Comparison of ENCODE assay signal across 9 cellular contexts in genomic region chr12:2358986-2359658, GRCh38.
A peak's percentile ranks its signal among the peaks of the same experiment; 100 is the strongest.
DNase-seq lines count a peak whose midpoint lies in the region; ATAC-seq and TF ChIP-seq lines count a peak whose summit lies in the region.
"Had no signal": no experiment of that assay in that cellular context is flagged by ENCODE, and none has a peak within 500 bp of the region (broad histone marks: within the 10 kb centered on the region; RNA-seq: fewer than 3 reads in every experiment).

No MANE protein-coding gene starts in this region.

- H3K27ac ChIP-seq in AG04450 (ENCODE audit: low read depth, low read length) = peak overlapping the region; percentile 34
- H3K27ac ChIP-seq in body of pancreas = no peak overlapping the region

- TF ChIP-seq POLR2A in body of pancreas (IDR thresholded peaks at IDR 0.05) = no peak

- H3K4me3 Mint-ChIP-seq in brain (no peak overlapping the region), mesothelial cell of epicardium (no peak overlapping the region), progenitor cell of endocrine pancreas (ENCODE audit: low read depth) (no peak overlapping the region)
- H3K4me3 Mint-ChIP-seq: activated CD4-positive, alpha-beta memory T cell treated with anti-CD3 and anti-CD28 coated beads, Interleukin-2, amount 10 ng/mL, durations not matched to agents 7 days and 5 days had no signal

- no peaks in the 10 kb centered on the region for H3K4me1 ChIP-seq in body of pancreas

- H3K27me3 ChIP-seq in AG04450 (ENCODE audit: control insufficient read depth, insufficient read depth, low read length) (no peaks in the 10 kb centered on the region), body of pancreas (no peaks in the 10 kb centered on the region)

- no peak for DNase-seq in AG04450 (ENCODE audit: low read depth, low spot score)
- peak; percentile 20 for DNase-seq in HT1080 (ENCODE audit: low read depth)
- DNase-seq in mesothelial cell of epicardium (ENCODE audit: low spot score in 2 of 2, unreplicated experiment in 2 of 2) = no peak
- DNase-seq in body of pancreas = no peak
- no peak for DNase-seq in progenitor cell of endocrine pancreas (ENCODE audit: low spot score, unreplicated experiment)

- H3K4me3 ChIP-seq in AG04450 (ENCODE audit: low read depth, low read length) (no peak overlapping the region), body of pancreas (no peak overlapping the region)

- intact Hi-C loops in body of pancreas (cut with DNase I) = no loop called here

- H3K36me3 ChIP-seq in body of pancreas (replicated peaks in 1 of 2; ENCODE audit: insufficient read depth in 1 of 2, low read depth in 2 of 2) = no peaks in the 10 kb centered on the region

- H3K36me3 Mint-ChIP-seq in brain = no peaks in the 10 kb centered on the region
- no peaks in the 10 kb centered on the region for H3K36me3 Mint-ChIP-seq in mesothelial cell of epicardium
- no peaks in the 10 kb centered on the region for H3K36me3 Mint-ChIP-seq in progenitor cell of endocrine pancreas (ENCODE audit: insufficient read depth)

- peaks cover 2% of the 10 kb centered on the region for H3K27me3 Mint-ChIP-seq in brain
- no peaks in the 10 kb centered on the region for H3K27me3 Mint-ChIP-seq in mesothelial cell of epicardium (ENCODE audit: low read depth)
- peaks cover 27% of the 10 kb centered on the region for H3K27me3 Mint-ChIP-seq in progenitor cell of endocrine pancreas

- H3K9me3 ChIP-seq in AG04450 (ENCODE audit: control insufficient read depth, insufficient read depth, low read length) (no peaks in the 10 kb centered on the region; the same call in 1 of the 2 replicates), body of pancreas (no peaks in the 10 kb centered on the region)

- H3K9me3 Mint-ChIP-seq in brain = no peaks in the 10 kb centered on the region
- no peaks in the 10 kb centered on the region for H3K9me3 Mint-ChIP-seq in mesothelial cell of epicardium
- no peaks in the 10 kb centered on the region for H3K9me3 Mint-ChIP-seq in progenitor cell of endocrine pancreas (ENCODE audit: low read depth)
- H3K9me3 Mint-ChIP-seq: activated CD4-positive, alpha-beta memory T cell treated with anti-CD3 and anti-CD28 coated beads, Interleukin-2, amount 10 ng/mL, durations not matched to agents 7 days and 5 days had no signal

- ATAC-seq in activated CD4-positive, CD25-positive, alpha-beta regulatory T cell treated with anti-CD3 and anti-CD28 coated beads, Interleukin-2, amount 50 U/mL, for 24 hours = no peak
- ATAC-seq in HG03095 (IDR thresholded peaks at IDR 0.05; ENCODE audit: unreplicated experiment) (no peak), body of pancreas (no peak)

- POLR2A ChIA-PET in AG04450 (lab: Yijun Ruan, JAX) = no interaction called here

- H3K4me1 Mint-ChIP-seq in brain (peaks cover 56% of the 10 kb centered on the region), mesothelial cell of epicardium (peaks cover 27% of the 10 kb centered on the region), progenitor cell of endocrine pancreas (ENCODE audit: low read depth) (peaks cover 3% of the 10 kb centered on the region)

- CTCF ChIA-PET in AG04450 (lab: Charles Lee) = no interaction called here

- no peak for TF ChIP-seq CTCF in AG04450 (IDR thresholded peaks at IDR 0.05; ENCODE audit: low read depth, low read length)
- no peak for TF ChIP-seq CTCF in brain (conservative IDR thresholded peaks at IDR 0.05)
- TF ChIP-seq CTCF in mesothelial cell of epicardium (IDR thresholded peaks at IDR 0.05; ENCODE audit: unreplicated experiment) = no peak
- no peak for TF ChIP-seq CTCF in body of pancreas (IDR thresholded peaks at IDR 0.05)
- no peak for TF ChIP-seq CTCF in progenitor cell of endocrine pancreas (IDR thresholded peaks at IDR 0.05; ENCODE audit: unreplicated experiment)

- WGBS in body of pancreas, 2 donors = 48 to 51% methylated on average over 8 of the region's 8 CpGs

- H3K27ac Mint-ChIP-seq in brain (peak overlapping the region in 4 of 5 experiments; percentile 26 to 40 (median 32)), mesothelial cell of epicardium (peak overlapping the region; percentile 60), progenitor cell of endocrine pancreas (no peak overlapping the region)
- H3K27ac Mint-ChIP-seq: activated CD4-positive, alpha-beta memory T cell treated with anti-CD3 and anti-CD28 coated beads, Interleukin-2, amount 10 ng/mL, durations not matched to agents 7 days and 5 days had no signal
